23 cellular contexts compared by ENCODE assay signal in genomic region chr3:4614927-4615326, GRCh38.
DNase-seq lines count a peak whose midpoint lies in the region; ATAC-seq, FAIRE-seq and TF ChIP-seq lines count a peak whose summit lies in the region.
"Had no signal": no experiment of that assay in that cellular context is flagged by ENCODE, and none has a peak within 500 bp of the region (broad histone marks: within the 10 kb centered on the region; RNA-seq: fewer than 3 reads in every experiment).

No MANE protein-coding gene starts in this region.

- POLR2A ChIA-PET in activated B cell treated with CpG ODN at 0.5 μM for 24 hours (lab: Charles Lee), result no interaction called here
- POLR2A ChIA-PET in Caco-2 (lab: Charles Lee), result no interaction called here

- no peak overlapping the region for H3K4ac ChIP-seq in trophoblast cell (ENCODE audit: low read depth, low read length)

- peak overlapping the region; percentile 12 for H3K27ac Mint-ChIP-seq in activated B cell treated with CpG ODN at 0.5 μM for 24 hours
- H3K27ac Mint-ChIP-seq in Caco-2 (ENCODE audit: unreplicated experiment), result no peak overlapping the region
- H3K27ac Mint-ChIP-seq: CD14-positive monocyte; CD4-positive, alpha-beta T cell; CD8-positive, alpha-beta memory T cell; GM23338; H9 had no signal

- H3K4me1 Mint-ChIP-seq in activated B cell treated with CpG ODN at 0.5 μM for 24 hours (peaks cover 27% of the 10 kb centered on the region), Caco-2 (ENCODE audit: low read depth, unreplicated experiment) (no peaks in the 10 kb centered on the region)
- H3K4me1 Mint-ChIP-seq: H9 had no signal

- H2BK12ac ChIP-seq in trophoblast cell (ENCODE audit: low read length), result no peak overlapping the region

- TF ChIP-seq CTCF in activated B cell treated with CpG ODN at 0.5 μM for 24 hours (IDR thresholded peaks at IDR 0.05) (no peak), Caco-2 (IDR thresholded peaks at IDR 0.05; ENCODE audit: insufficient read depth in 1 of 2, low read depth in 1 of 2, low read length in 1 of 2, severe bottlenecking in 1 of 2, unreplicated experiment in 1 of 2) (no peak), pancreas (IDR thresholded peaks at IDR 0.05) (no peak)

- no peak overlapping the region for H2BK5ac ChIP-seq in trophoblast cell (ENCODE audit: low read depth, low read length, poor library complexity)

- peaks cover 23% of the 10 kb centered on the region for H3K36me3 Mint-ChIP-seq in activated B cell treated with CpG ODN at 0.5 μM for 24 hours (ENCODE audit: low read depth)
- no peaks in the 10 kb centered on the region for H3K36me3 Mint-ChIP-seq in Caco-2 (ENCODE audit: insufficient read depth, unreplicated experiment)

- no peak for FAIRE-seq in pancreas (lab: Jason Lieb, UNC)
- FAIRE-seq: A204.1, GM12891, GM18507 had no signal

- H3K9me3 Mint-ChIP-seq in activated B cell treated with CpG ODN at 0.5 μM for 24 hours, result no peaks in the 10 kb centered on the region
- H3K9me3 Mint-ChIP-seq in Caco-2 (ENCODE audit: unreplicated experiment), result no peaks in the 10 kb centered on the region
- H3K9me3 Mint-ChIP-seq: CD4-positive, alpha-beta T cell; CD8-positive, alpha-beta memory T cell; GM23338; H9 had no signal

- no peaks in the 10 kb centered on the region for H3K79me1 ChIP-seq in trophoblast cell (ENCODE audit: low read length)

- H3K9me3 ChIP-seq in trophoblast cell (ENCODE audit: insufficient read depth, low read depth, low read length) (no peaks in the 10 kb centered on the region), Caco-2 (no peaks in the 10 kb centered on the region), pancreas (no peaks in the 10 kb centered on the region)
- H3K9me3 ChIP-seq: BE2C; BLaER1 treated with 17β-estradiol and CSF1 and Interleukin-3, amounts not matched to agents 10 nM and 100 nM had no signal

- intact Hi-C loops in left ventricle myocardium superior (cut with micrococcal nuclease) (no loop called here), Right ventricle myocardium superior (cut with DNase I) (no loop called here), activated B cell treated with CpG ODN at 0.5 μM for 24 hours (cut with micrococcal nuclease) (no loop called here), Caco-2 (cut with micrococcal nuclease; ENCODE audit: unreplicated experiment) (no loop called here), pancreas (cut with DNase I) (no loop called here)

- H3K4me3 Mint-ChIP-seq in activated B cell treated with CpG ODN at 0.5 μM for 24 hours, result no peak overlapping the region
- no peak overlapping the region for H3K4me3 Mint-ChIP-seq in Caco-2 (ENCODE audit: unreplicated experiment)
- H3K4me3 Mint-ChIP-seq: CD14-positive monocyte; CD4-positive, alpha-beta T cell; CD8-positive, alpha-beta memory T cell; GM23338; H9 had no signal

- H3K27ac ChIP-seq in trophoblast cell (ENCODE audit: low read depth, low read length) (no peak overlapping the region), pancreas (no peak overlapping the region)
- H3K27ac ChIP-seq: 22Rv1; BLaER1 treated with 17β-estradiol and CSF1 and Interleukin-3, amounts not matched to agents 10 nM and 100 nM had no signal

- peak overlapping the region; percentile 46 for H3K9ac ChIP-seq in trophoblast cell (ENCODE audit: low read length)
- H3K9ac ChIP-seq: BLaER1 treated with 17β-estradiol and CSF1 and Interleukin-3, amounts not matched to agents 10 nM and 100 nM had no signal

- no peak overlapping the region for H3K18ac ChIP-seq in trophoblast cell (ENCODE audit: low read length)

- no peak overlapping the region for H3K14ac ChIP-seq in trophoblast cell (ENCODE audit: low read length)

- no peaks in the 10 kb centered on the region for H3K36me3 ChIP-seq in trophoblast cell (ENCODE audit: control insufficient read depth in 1 of 2, insufficient read depth in 2 of 2, low read length in 2 of 2)
- no peaks in the 10 kb centered on the region for H3K36me3 ChIP-seq in Caco-2 (ENCODE audit: control insufficient read depth, insufficient read depth, low read length)
- H3K36me3 ChIP-seq in pancreas, result no peaks in the 10 kb centered on the region
- H3K36me3 ChIP-seq: BE2C had no signal

- no peak overlapping the region for H4K91ac ChIP-seq in trophoblast cell (ENCODE audit: low read depth, low read length)

- CTCF ChIA-PET in activated B cell treated with CpG ODN at 0.5 μM for 24 hours (lab: Charles Lee), result no interaction called here
- CTCF ChIA-PET in Caco-2 (lab: Charles Lee), result no interaction called here

- no peak overlapping the region for H2BK120ac ChIP-seq in trophoblast cell (ENCODE audit: insufficient read depth, low read length, poor library complexity)

- H3K4me3 ChIP-seq in trophoblast cell (ENCODE audit: low read depth, low read length) (no peak overlapping the region), Caco-2 (ENCODE audit: low read depth, low read length) (no peak overlapping the region), pancreas (no peak overlapping the region)
- H3K4me3 ChIP-seq: BLaER1 treated with 17β-estradiol and CSF1 and Interleukin-3, amounts not matched to agents 10 nM and 100 nM; GM23338 had no signal

- peak; percentile 20 for ATAC-seq in left ventricle myocardium superior
- ATAC-seq in Right ventricle myocardium superior (ENCODE audit: poor library complexity), result no peak
- ATAC-seq in activated B cell treated with CpG ODN at 0.5 μM for 24 hours (ENCODE audit: low read depth), result no peak
- no peak for ATAC-seq in pancreas
- ATAC-seq: GM23338, HCT116 had no signal

- no peak overlapping the region for H3K4me2 ChIP-seq in trophoblast cell (ENCODE audit: low read length)
- H3K4me2 ChIP-seq: BLaER1 treated with 17β-estradiol and CSF1 and Interleukin-3, amounts not matched to agents 10 nM and 100 nM; GM23338 had no signal

- no peaks in the 10 kb centered on the region for H3K27me3 Mint-ChIP-seq in activated B cell treated with CpG ODN at 0.5 μM for 24 hours
- peaks cover 3% of the 10 kb centered on the region for H3K27me3 Mint-ChIP-seq in Caco-2 (ENCODE audit: insufficient read depth, unreplicated experiment)
- H3K27me3 Mint-ChIP-seq: CD4-positive, alpha-beta T cell; CD8-positive, alpha-beta memory T cell had no signal

- H4K12ac ChIP-seq in trophoblast cell (ENCODE audit: low read depth, low read length), result no peak overlapping the region

- BruUV-seq in Caco-2 (replicated peaks; lab: Mats Ljungman, UMichigan), result no TSS peak

- DNase-seq in left ventricle myocardium superior (no peak), Right ventricle myocardium superior (no peak), activated B cell treated with CpG ODN at 0.5 μM for 24 hours (no peak), trophoblast cell (no peak), Caco-2 (no peak), NCI-H1417 treated with DMSO at 0.1 percent for 48 hours (lab: John Stamatoyannopoulos, UW) (no peak), pancreas (no peak)
- DNase-seq: BE2C; Calu3; CD4-positive, alpha-beta T cell; CD8-positive, alpha-beta memory T cell; DMS53; DMS79 treated with DMSO at 0.1 percent for 48 hours; GF-D8; H9 had no signal

- H3K23ac ChIP-seq in trophoblast cell (ENCODE audit: low read length), result no peak overlapping the region

- H2AFZ ChIP-seq in trophoblast cell (ENCODE audit: insufficient read depth, low read length, poor library complexity), result no peak overlapping the region
- H2AFZ ChIP-seq: GM23338 had no signal

- H3K27me3 ChIP-seq in trophoblast cell (ENCODE audit: insufficient read depth, low read length) (no peaks in the 10 kb centered on the region), Caco-2 (replicated peaks; ENCODE audit: control insufficient read depth, insufficient read depth, low read length) (no peaks in the 10 kb centered on the region), pancreas (no peaks in the 10 kb centered on the region)
- H3K27me3 ChIP-seq: BE2C; BLaER1 treated with 17β-estradiol and CSF1 and Interleukin-3, amounts not matched to agents 10 nM and 100 nM had no signal

- H3K4me1 ChIP-seq in trophoblast cell (ENCODE audit: control insufficient read depth in 1 of 2, insufficient read depth in 2 of 2, low read length in 2 of 2) (no peaks in the 10 kb centered on the region), Caco-2 (no peaks in the 10 kb centered on the region), pancreas (no peaks in the 10 kb centered on the region)
- H3K4me1 ChIP-seq: BE2C had no signal

- H3K79me2 ChIP-seq in trophoblast cell (ENCODE audit: control insufficient read depth, insufficient read depth, low read length, poor library complexity), result no peaks in the 10 kb centered on the region

- WGBS in trophoblast cell (ENCODE audit: extremely low coverage, insufficient coverage, insufficient read length), result no CpG with 5 or more reads among the region's 3 CpGs
- 69 to 88% methylated on average over 3 of the region's 3 CpGs for WGBS in pancreas, 2 donors

- H4K8ac ChIP-seq in trophoblast cell (ENCODE audit: low read depth, low read length), result no peak overlapping the region

- H2AK5ac ChIP-seq in trophoblast cell (ENCODE audit: low read length), result no peak overlapping the region
